ENCODE assay signal across 1 cellular context in the genomic region with DNA sequence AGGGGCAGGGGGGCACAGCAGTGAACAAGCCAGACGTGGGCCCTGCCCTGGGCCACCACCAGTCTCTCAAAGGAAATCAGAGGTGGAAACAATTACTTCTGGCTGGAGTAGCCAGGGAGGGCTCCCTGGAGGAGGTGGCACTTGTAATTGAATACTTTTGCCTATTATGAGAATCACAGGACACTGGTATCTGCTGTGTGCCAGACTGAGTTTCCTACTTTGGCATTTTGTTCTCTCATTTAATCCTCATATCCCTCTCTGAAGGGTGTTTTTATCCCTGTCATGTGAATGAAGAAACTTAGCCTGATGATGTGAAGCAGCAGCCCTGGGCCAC.
TF ChIP-seq lines count a peak whose summit lies in the region.

No MANE protein-coding gene starts in this region.

TF ChIP-seq in K562, 482 proteins besides CTCF, POLR2A, EP300 and RAD21:
- TF ChIP-seq GTF3C2 (IDR thresholded peaks at IDR 0.05; ENCODE audit: borderline replicate concordance, extremely low read depth, insufficient read length) = peak; percentile 21
- TF ChIP-seq ZFP36 (IDR thresholded peaks at IDR 0.05; ENCODE audit: low read depth, low read length, partially characterized antibody) = peak; percentile 98
- TF ChIP-seq ZNF436 (CRISPR knock-in tag; IDR thresholded peaks at IDR 0.05) = peak; percentile 66
- TF ChIP-seq RBM25 (IDR thresholded peaks at IDR 0.05; ENCODE audit: low read depth, low read length, severe bottlenecking) = peak; percentile 84
- no peak for TF ChIP-seq RNF2 (IDR thresholded peaks at IDR 0.05)
- TF ChIP-seq ZNF518B (CRISPR knock-in tag; IDR thresholded peaks at IDR 0.05) = no peak
TF ChIP-seq in K562: peak in this region for 4.
